In genomic region chr3:64945171-64945684, GRCh38 we compare ENCODE assay signal across 12 cellular contexts.
DNase-seq lines count a peak whose midpoint lies in the region; ATAC-seq and TF ChIP-seq lines count a peak whose summit lies in the region.
"Had no signal": no experiment of that assay in that cellular context is flagged by ENCODE, and none has a peak within 500 bp of the region (broad histone marks: within the 10 kb centered on the region; RNA-seq: fewer than 3 reads in every experiment).

No MANE protein-coding gene starts in this region.

- 10% methylated on average over 6 of the region's 6 CpGs for WGBS in hepatocyte (ENCODE audit: low lambda C conversion rate, missing lambda C conversion rate)
- 6 to 8% (median 7%) methylated on average over 6 of the region's 6 CpGs for WGBS in psoas muscle, 3 donors

- DNase-seq in GM23338 (ENCODE audit: low spot score) (peak; percentile 72), hepatocyte (ENCODE audit: low spot score) (peak; percentile 80), psoas muscle (peak in 1 of 2 donors; percentile 59)
- no peak for DNase-seq in stimulated activated naive B cell treated with anti-CD40 and anti-IgM and Interleukin-4, amounts not matched to agents 10 μg/mL and 1 μg/mL and 100 μg/mL, for 72 hours
- DNase-seq in stimulated activated CD4-positive, alpha-beta T cell treated with anti-CD3 and anti-CD28 coated beads, Interleukin-15, amount 100 ng/mL, for 24 hours = no peak
- DNase-seq: CD4-positive, CD25-positive, alpha-beta regulatory T cell; stimulated activated CD4-positive, alpha-beta T cell treated with anti-CD3 and anti-CD28 coated beads, Interleukin-4, amount 100 ng/mL, for 1 hour had no signal

- H3K36me3 ChIP-seq in GM23338 (ENCODE audit: insufficient read depth) = no peaks in the 10 kb centered on the region
- no peaks in the 10 kb centered on the region for H3K36me3 ChIP-seq in hepatocyte (replicated peaks; ENCODE audit: insufficient read depth, low read depth)
- H3K36me3 ChIP-seq in psoas muscle (ENCODE audit: insufficient read depth in 1 of 2, low read depth in 1 of 2) = no peaks in the 10 kb centered on the region

- H3K4me1 Mint-ChIP-seq in GM23338 = peaks cover 19% of the 10 kb centered on the region
- no peaks in the 10 kb centered on the region for H3K4me1 Mint-ChIP-seq in stimulated activated naive B cell treated with anti-CD40 and anti-IgM and Interleukin-4, amounts not matched to agents 10 μg/mL and 1 μg/mL and 100 μg/mL, for 72 hours
- H3K4me1 Mint-ChIP-seq: CD4-positive, CD25-positive, alpha-beta regulatory T cell; IgD-negative memory B cell had no signal

- H3K27ac Mint-ChIP-seq in GM23338 = peak overlapping the region; percentile 46; the same call in 1 of the 2 replicates
- no peak overlapping the region for H3K27ac Mint-ChIP-seq in stimulated activated naive B cell treated with anti-CD40 and anti-IgM and Interleukin-4, amounts not matched to agents 10 μg/mL and 1 μg/mL and 100 μg/mL, for 72 hours
- H3K27ac Mint-ChIP-seq: CD4-positive, CD25-positive, alpha-beta regulatory T cell; IgD-negative memory B cell had no signal

- 0 out of 2 replicates have a peak overlapping the region, but pooled peaks have one; percentile 3 for H3K4me3 ChIP-seq in GM23338
- no peak overlapping the region for H3K4me3 ChIP-seq in hepatocyte
- H3K4me3 ChIP-seq in psoas muscle = peak overlapping the region; percentile 1

- H2AFZ ChIP-seq in GM23338 (peak overlapping the region; percentile 1; the same call in 1 of the 2 replicates), hepatocyte (no peak overlapping the region)

- H3K36me3 Mint-ChIP-seq in GM23338 (ENCODE audit: low read depth) = no peaks in the 10 kb centered on the region
- H3K36me3 Mint-ChIP-seq in stimulated activated naive B cell treated with anti-CD40 and anti-IgM and Interleukin-4, amounts not matched to agents 10 μg/mL and 1 μg/mL and 100 μg/mL, for 72 hours = no peaks in the 10 kb centered on the region
- H3K36me3 Mint-ChIP-seq: CD4-positive, CD25-positive, alpha-beta regulatory T cell; IgD-negative memory B cell had no signal

- H3K4me3 Mint-ChIP-seq in GM23338 = no peak overlapping the region
- H3K4me3 Mint-ChIP-seq in stimulated activated naive B cell treated with anti-CD40 and anti-IgM and Interleukin-4, amounts not matched to agents 10 μg/mL and 1 μg/mL and 100 μg/mL, for 72 hours = no peak overlapping the region
- H3K4me3 Mint-ChIP-seq: CD4-positive, CD25-positive, alpha-beta regulatory T cell; IgD-negative memory B cell had no signal

- no peaks in the 10 kb centered on the region for H3K27me3 Mint-ChIP-seq in GM23338 (ENCODE audit: insufficient read depth, low read depth, poor library complexity)
- H3K27me3 Mint-ChIP-seq in stimulated activated naive B cell treated with anti-CD40 and anti-IgM and Interleukin-4, amounts not matched to agents 10 μg/mL and 1 μg/mL and 100 μg/mL, for 72 hours = no peaks in the 10 kb centered on the region
- H3K27me3 Mint-ChIP-seq: CD4-positive, CD25-positive, alpha-beta regulatory T cell; IgD-negative memory B cell had no signal

- H3K9me2 ChIP-seq in GM23338 (ENCODE audit: insufficient read depth) (no peaks in the 10 kb centered on the region), hepatocyte (replicated peaks; ENCODE audit: insufficient read depth) (no peaks in the 10 kb centered on the region)

- H3K4me2 ChIP-seq in GM23338 = peak overlapping the region; percentile 35
- peak overlapping the region; percentile 41 for H3K4me2 ChIP-seq in hepatocyte

- no peaks in the 10 kb centered on the region for H3K9me3 Mint-ChIP-seq in GM23338
- H3K9me3 Mint-ChIP-seq in stimulated activated naive B cell treated with anti-CD40 and anti-IgM and Interleukin-4, amounts not matched to agents 10 μg/mL and 1 μg/mL and 100 μg/mL, for 72 hours = peaks cover 5 to 9% of the 10 kb centered on the region in 2 donors

- intact Hi-C loops in psoas muscle (cut with DNase I) = no loop called here

- no peaks in the 10 kb centered on the region for H4K20me1 ChIP-seq in GM23338 (replicated peaks; ENCODE audit: insufficient read depth)
- H4K20me1 ChIP-seq in hepatocyte (ENCODE audit: insufficient read depth, poor library complexity, severe bottlenecking) = no peaks in the 10 kb centered on the region

- H3K4me1 ChIP-seq in GM23338 (ENCODE audit: insufficient read depth) = peaks cover 18% of the 10 kb centered on the region
- H3K4me1 ChIP-seq in hepatocyte (ENCODE audit: insufficient read depth) = peaks cover 22% of the 10 kb centered on the region
- H3K4me1 ChIP-seq in psoas muscle = peaks cover 16% of the 10 kb centered on the region

- H3K9me3 ChIP-seq in hepatocyte (ENCODE audit: low read depth) (no peaks in the 10 kb centered on the region), psoas muscle (no peaks in the 10 kb centered on the region)

- ATAC-seq in GM23338 (peak; percentile 92), psoas muscle (peak in 3 of 4 donors; percentile 72 to 93 (median 90)), GM21360 (IDR thresholded peaks at IDR 0.05; ENCODE audit: unreplicated experiment) (no peak), HG03442 (IDR thresholded peaks at IDR 0.05; ENCODE audit: unreplicated experiment) (no peak)
- no peak for ATAC-seq in stimulated activated naive B cell treated with anti-CD40 and anti-IgM and Interleukin-4, amounts not matched to agents 10 μg/mL and 1 μg/mL and 100 μg/mL, for 72 hours (replicated peaks)
- ATAC-seq: Panc1 had no signal

- no peaks in the 10 kb centered on the region for H3K79me2 ChIP-seq in GM23338 (replicated peaks; ENCODE audit: insufficient read depth)
- no peaks in the 10 kb centered on the region for H3K79me2 ChIP-seq in hepatocyte

- H3F3A ChIP-seq in GM23338 (replicated peaks; ENCODE audit: low read depth) = no peaks in the 10 kb centered on the region

- H3K27me3 ChIP-seq in GM23338 (ENCODE audit: insufficient read depth) (no peaks in the 10 kb centered on the region), hepatocyte (no peaks in the 10 kb centered on the region), psoas muscle (ENCODE audit: insufficient read depth in 3 of 3, low read length in 2 of 3) (no peaks in the 10 kb centered on the region)

- H3K27ac ChIP-seq in GM23338 (ENCODE audit: low read depth) (no peak overlapping the region), angular gyrus (ENCODE audit: low read depth, low read length) (peak overlapping the region; percentile 24), hepatocyte (peak overlapping the region; percentile 65), psoas muscle (peak overlapping the region; percentile 46)

- TF ChIP-seq CTCF in GM23338 (conservative IDR thresholded peaks at IDR 0.05; ENCODE audit: low read depth in 2 of 2) = no peak
- TF ChIP-seq CTCF in hepatocyte (IDR thresholded peaks at IDR 0.05; ENCODE audit: poor library complexity) = no peak
- TF ChIP-seq CTCF in psoas muscle (IDR thresholded peaks at IDR 0.05) = no peak

TF ChIP-seq in GM23338, 12 proteins besides CTCF, POLR2A, EP300 and RAD21 (continues in another document):
- TF ChIP-seq EZH2 (IDR thresholded peaks at IDR 0.05; ENCODE audit: low read depth, unreplicated experiment) = no peak

Comparison
In these comparisons a context has a peak if more than half of its experiments do, and no peak if none do; other contexts are left out.
1. ATAC-seq: peak in GM23338 (single experiment) and psoas muscle (3 of 4); none in GM21360 (single experiment), HG03442 (single experiment) and stimulated activated naive B cell treated with anti-CD40 and anti-IgM and Interleukin-4, amounts not matched to agents 10 μg/mL and 1 μg/mL and 100 μg/mL, for 72 hours (0 of 2).
2. DNase-seq: peak in GM23338 (single experiment) and hepatocyte (single experiment); none in stimulated activated naive B cell treated with anti-CD40 and anti-IgM and Interleukin-4, amounts not matched to agents 10 μg/mL and 1 μg/mL and 100 μg/mL, for 72 hours (single experiment) and stimulated activated CD4-positive, alpha-beta T cell treated with anti-CD3 and anti-CD28 coated beads, Interleukin-15, amount 100 ng/mL, for 24 hours (single experiment).